Comparison of ENCODE assay signal across 9 cellular contexts in genomic region chr1:226653311-226653921, GRCh38.
A peak's percentile ranks its signal among the peaks of the same experiment; 100 is the strongest.
DNase-seq lines count a peak whose midpoint lies in the region; ATAC-seq and TF ChIP-seq lines count a peak whose summit lies in the region.
"Had no signal": no experiment of that assay in that cellular context is flagged by ENCODE, and none has a peak within 500 bp of the region (broad histone marks: within the 10 kb centered on the region; RNA-seq: fewer than 3 reads in every experiment).

No MANE protein-coding gene starts in this region.

- H2AFZ ChIP-seq in osteoblast (ENCODE audit: low read length), result peak overlapping the region; percentile 94

- no peaks in the 10 kb centered on the region for H3K36me3 ChIP-seq in osteoblast (ENCODE audit: insufficient read depth, low read length)

- H3K4me2 ChIP-seq in osteoblast (ENCODE audit: insufficient read depth, low read length), result no peak overlapping the region

- TF ChIP-seq CTCF in osteoblast (IDR thresholded peaks at IDR 0.05; ENCODE audit: extremely low read depth, low read depth, low read length), result no peak

- H3K79me2 ChIP-seq in osteoblast (ENCODE audit: insufficient read depth, low read length), result no peaks in the 10 kb centered on the region

- H3K9me3 ChIP-seq in osteoblast (ENCODE audit: low read depth, low read length), result no peaks in the 10 kb centered on the region
- H3K9me3 ChIP-seq: neutrophil had no signal

- H3K4me1 ChIP-seq in osteoblast (ENCODE audit: insufficient read depth, low read length), result peaks cover 26% of the 10 kb centered on the region

- H4K20me1 ChIP-seq in osteoblast (ENCODE audit: insufficient read depth, low read length), result no peaks in the 10 kb centered on the region

- ATAC-seq in HG03354 (IDR thresholded peaks at IDR 0.05; ENCODE audit: poor library complexity, severe bottlenecking, unreplicated experiment), result peak; percentile 80

- H3K4me3 ChIP-seq in osteoblast (ENCODE audit: insufficient read depth, low read length), result no peak overlapping the region

- no peak overlapping the region for H3K27ac ChIP-seq in osteoblast (ENCODE audit: low read depth, low read length)
- H3K27ac ChIP-seq: neutrophil had no signal

- DNase-seq in activated naive CD4-positive, alpha-beta T cell treated with Interleukin-2 at 50 U/mL for 16 hours, result peak; percentile 58
- no peak for DNase-seq in activated naive CD4-positive, alpha-beta T cell treated with anti-CD3 and anti-CD28 coated beads, Interleukin-2, amount 50 U/mL, for 16 hours
- DNase-seq in activated T-helper 1 cell treated with Interleukin-2 at 50 U/mL for 16 hours (ENCODE audit: low read depth), result peak; percentile 48
- no peak for DNase-seq in osteoblast (ENCODE audit: insufficient read length, low spot score, missing footprints)
- no peak for DNase-seq in SHP77 (lab: John Stamatoyannopoulos, UW)
- no peak for DNase-seq in mucosa of gallbladder (ENCODE audit: low spot score)
- DNase-seq in NCI-H1694 treated with DMSO at 0.1 percent for 48 hours (lab: John Stamatoyannopoulos, UW), result no peak

- no peaks in the 10 kb centered on the region for H3K27me3 ChIP-seq in osteoblast (ENCODE audit: insufficient read depth, low read length)
- H3K27me3 ChIP-seq: neutrophil had no signal

Comparison
In these comparisons a context has a peak if more than half of its experiments do, and no peak if none do; other contexts are left out.
1. DNase-seq: peak in activated naive CD4-positive, alpha-beta T cell treated with Interleukin-2 at 50 U/mL for 16 hours (single experiment) and activated T-helper 1 cell treated with Interleukin-2 at 50 U/mL for 16 hours (single experiment); none in activated naive CD4-positive, alpha-beta T cell treated with anti-CD3 and anti-CD28 coated beads, Interleukin-2, amount 50 U/mL, for 16 hours (single experiment), osteoblast (single experiment), SHP77 (0 of 2), mucosa of gallbladder (single experiment) and NCI-H1694 treated with DMSO at 0.1 percent for 48 hours (single experiment).